Comparison of ENCODE assay signal across 33 cellular contexts in genomic region chr2:138319616-138320015, GRCh38.
"Had no signal": no experiment of that assay in that cellular context is flagged by ENCODE, and none has a peak within 500 bp of the region (broad histone marks: within the 10 kb centered on the region; RNA-seq: fewer than 3 reads in every experiment).

No MANE protein-coding gene starts in this region.

- H3K27me3 ChIP-seq: brain microvascular endothelial cell, esophagus muscularis mucosa, gastroesophageal sphincter, heart right ventricle had no signal

- H3K4me3 Mint-ChIP-seq: activated B cell treated with CpG ODN at 0.5 μM for 24 hours; activated CD8-positive, alpha-beta T cell treated with anti-CD3 and anti-CD28 coated beads for 36 hours; activated naive CD8-positive, alpha-beta T cell treated with anti-CD3 and anti-CD28 coated beads, Interleukin-2, amount 10 ng/mL, durations not matched to agents 7 days and 5 days; activated T-cell treated with anti-CD3 and anti-CD28 coated beads, Interleukin-2, amount 50 U/mL, for 4 hours; activated T-helper 17 cell treated with anti-CD3 and anti-CD28 coated beads, Interleukin-2, amount 50 U/mL, for 72 hours; effector memory CD8-positive, alpha-beta T cell; T-helper 17 cell; T-helper 2 cell treated with Interferon-gamma antibody and Interleukin-4, amounts not matched to agents 5 μg/mL and 100 μg/mL, for 36 hours had no signal

- H3K4me1 ChIP-seq: esophagus muscularis mucosa, gastroesophageal sphincter, heart right ventricle had no signal

- ATAC-seq: activated CD4-positive, CD25-positive, alpha-beta regulatory T cell treated with anti-CD3 and anti-CD28 coated beads, Interleukin-2, amount 50 U/mL, for 24 hours; activated CD8-positive, alpha-beta T cell treated with anti-CD3 and anti-CD28 coated beads for 36 hours; activated naive CD4-positive, alpha-beta T cell treated with anti-CD3 and anti-CD28 coated beads, Interleukin-2, amount 50 U/mL, for 72 hours; activated T-cell treated with anti-CD3 and anti-CD28 coated beads, Interleukin-2, amount 50 U/mL, for 4 hours; activated T-helper 17 cell treated with anti-CD3 and anti-CD28 coated beads, Interleukin-2, amount 50 U/mL, for 72 hours; effector memory CD8-positive, alpha-beta T cell; gastroesophageal sphincter; heart right ventricle; T-helper 17 cell had no signal

- H3K4me1 Mint-ChIP-seq: activated naive CD8-positive, alpha-beta T cell treated with anti-CD3 and anti-CD28 coated beads, Interleukin-2, amount 10 ng/mL, durations not matched to agents 7 days and 5 days; activated T-helper 17 cell treated with anti-CD3 and anti-CD28 coated beads, Interleukin-2, amount 50 U/mL, for 72 hours; T-helper 17 cell had no signal

- H3K4me3 ChIP-seq: esophagus muscularis mucosa, gastroesophageal sphincter, heart right ventricle had no signal

- H3K36me3 Mint-ChIP-seq: activated naive CD8-positive, alpha-beta T cell treated with anti-CD3 and anti-CD28 coated beads, Interleukin-2, amount 10 ng/mL, durations not matched to agents 7 days and 5 days had no signal

- H3K27ac ChIP-seq: brain microvascular endothelial cell, esophagus muscularis mucosa, gastroesophageal sphincter, heart right ventricle, WERI-Rb-1 had no signal

- H3K36me3 ChIP-seq: brain microvascular endothelial cell, esophagus muscularis mucosa, gastroesophageal sphincter, heart right ventricle, WERI-Rb-1 had no signal

- H3K27ac Mint-ChIP-seq: activated B cell treated with CpG ODN at 0.5 μM for 24 hours; activated CD8-positive, alpha-beta T cell treated with anti-CD3 and anti-CD28 coated beads for 36 hours; activated naive CD4-positive, alpha-beta T cell treated with anti-CD3 and anti-CD28 coated beads, Interleukin-2, amount 50 U/mL, for 72 hours; activated naive CD8-positive, alpha-beta T cell treated with anti-CD3 and anti-CD28 coated beads, Interleukin-2, amount 10 ng/mL, durations not matched to agents 7 days and 5 days; activated T-helper 17 cell treated with anti-CD3 and anti-CD28 coated beads, Interleukin-2, amount 50 U/mL, for 72 hours; effector memory CD8-positive, alpha-beta T cell; T-helper 17 cell; T-helper 2 cell treated with Interferon-gamma antibody and Interleukin-4, amounts not matched to agents 5 μg/mL and 100 μg/mL, for 36 hours had no signal

- FAIRE-seq: astrocyte, colon had no signal

- H3K9me3 ChIP-seq: gastroesophageal sphincter had no signal

- H3K27me3 Mint-ChIP-seq: activated B cell treated with CpG ODN at 0.5 μM for 24 hours; activated CD8-positive, alpha-beta T cell treated with anti-CD3 and anti-CD28 coated beads for 36 hours; activated naive CD8-positive, alpha-beta T cell treated with anti-CD3 and anti-CD28 coated beads, Interleukin-2, amount 10 ng/mL, durations not matched to agents 7 days and 5 days; activated T-helper 17 cell treated with anti-CD3 and anti-CD28 coated beads, Interleukin-2, amount 50 U/mL, for 72 hours; effector memory CD8-positive, alpha-beta T cell; T-helper 17 cell had no signal

- H3K9me3 Mint-ChIP-seq: activated naive CD8-positive, alpha-beta T cell treated with anti-CD3 and anti-CD28 coated beads, Interleukin-2, amount 10 ng/mL, durations not matched to agents 7 days and 5 days; activated T-cell treated with anti-CD3 and anti-CD28 coated beads, Interleukin-2, amount 50 U/mL, for 4 hours; activated T-helper 17 cell treated with anti-CD3 and anti-CD28 coated beads, Interleukin-2, amount 50 U/mL, for 72 hours; T-helper 2 cell treated with Interferon-gamma antibody and Interleukin-4, amounts not matched to agents 5 μg/mL and 100 μg/mL, for 36 hours had no signal

- DNase-seq: activated B cell treated with CpG ODN at 0.5 μM for 24 hours; activated CD4-positive, alpha-beta T cell treated with anti-CD3 and anti-CD28 coated beads for 48 hours; activated CD4-positive, alpha-beta T cell treated with anti-CD3 and anti-CD28 coated beads, Interleukin-2, amount 50 U/mL, for 1 hour; activated CD4-positive, alpha-beta T cell treated with anti-CD3 and anti-CD28 coated beads, Interleukin-2, amount 50 U/mL, for 48 hours; activated CD8-positive, alpha-beta memory T cell treated with anti-CD3 and anti-CD28 coated beads for 24 hours; activated CD8-positive, alpha-beta T cell treated with anti-CD3 and anti-CD28 coated beads for 36 hours; activated effector memory CD4-positive, alpha-beta T cell treated with Interleukin-2 at 50 U/mL for 16 hours; activated gamma-delta T cell treated with Interleukin-2 at 50 U/mL for 16 hours; activated naive CD4-positive, alpha-beta T cell treated with Interleukin-2 at 50 U/mL for 16 hours; activated naive CD8-positive, alpha-beta T cell treated with anti-CD3 and anti-CD28 coated beads, Interleukin-2, amount 10 ng/mL, durations not matched to agents 7 days and 5 days; activated T-cell treated with anti-CD3 and anti-CD28 coated beads, Interleukin-2, amount 50 U/mL, for 4 hours; amniotic stem cell; anterior cingulate cortex; brain microvascular endothelial cell; caudate nucleus; cortex of kidney; dermis blood vessel endothelial cell; effector CD4-positive, alpha-beta T cell; effector memory CD8-positive, alpha-beta T cell; erythroblast; heart right ventricle; T-helper 1 cell; T-helper 17 cell; T1000; WERI-Rb-1 had no signal
